ENCODE assay signal across 1 cellular context in the genomic region with DNA sequence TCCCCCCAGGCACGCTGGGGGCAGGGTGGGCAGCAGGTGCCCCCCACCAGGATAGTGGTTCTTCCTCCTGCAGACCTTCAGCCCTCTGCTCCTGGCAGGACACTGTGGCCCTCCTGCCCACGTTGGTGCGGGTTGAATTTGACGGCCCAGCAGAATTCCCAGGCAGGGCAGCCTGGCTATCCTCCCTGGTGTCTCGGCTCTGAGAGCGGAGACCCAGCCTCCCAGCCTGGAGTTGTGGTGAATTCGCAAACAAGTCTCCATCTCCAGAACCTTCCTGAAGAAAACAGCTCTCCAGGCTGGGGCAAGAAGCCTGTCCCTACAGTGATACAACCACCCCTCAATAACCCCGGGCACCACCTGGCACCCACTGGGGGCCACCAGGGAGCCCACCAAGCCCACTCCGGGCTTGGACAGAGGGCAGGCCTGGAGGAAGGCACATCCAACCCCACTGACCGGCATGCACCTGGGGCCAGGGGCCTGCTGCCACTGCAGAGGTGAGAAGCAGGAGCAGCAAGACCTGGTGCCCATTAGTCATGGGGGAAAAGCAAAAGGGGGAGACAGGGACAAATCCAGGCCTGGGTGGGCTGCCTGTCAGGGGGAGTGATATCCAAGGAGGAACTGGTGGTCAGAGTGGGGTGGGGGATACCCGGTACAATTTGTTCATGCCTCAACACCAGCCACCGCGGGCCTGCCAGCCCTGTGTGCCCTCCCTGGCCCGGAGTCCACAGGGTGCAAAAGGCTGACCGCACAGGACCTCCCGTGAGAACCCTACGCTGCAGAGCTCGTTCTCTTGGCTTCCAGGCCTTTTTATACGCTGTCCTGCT.
TF ChIP-seq lines count a peak whose summit lies in the region.

No MANE protein-coding gene starts in this region.

TF ChIP-seq in HCT116, 20 proteins besides CTCF, POLR2A, EP300 and RAD21 (continued from another document):
- TF ChIP-seq, protein P1, sequence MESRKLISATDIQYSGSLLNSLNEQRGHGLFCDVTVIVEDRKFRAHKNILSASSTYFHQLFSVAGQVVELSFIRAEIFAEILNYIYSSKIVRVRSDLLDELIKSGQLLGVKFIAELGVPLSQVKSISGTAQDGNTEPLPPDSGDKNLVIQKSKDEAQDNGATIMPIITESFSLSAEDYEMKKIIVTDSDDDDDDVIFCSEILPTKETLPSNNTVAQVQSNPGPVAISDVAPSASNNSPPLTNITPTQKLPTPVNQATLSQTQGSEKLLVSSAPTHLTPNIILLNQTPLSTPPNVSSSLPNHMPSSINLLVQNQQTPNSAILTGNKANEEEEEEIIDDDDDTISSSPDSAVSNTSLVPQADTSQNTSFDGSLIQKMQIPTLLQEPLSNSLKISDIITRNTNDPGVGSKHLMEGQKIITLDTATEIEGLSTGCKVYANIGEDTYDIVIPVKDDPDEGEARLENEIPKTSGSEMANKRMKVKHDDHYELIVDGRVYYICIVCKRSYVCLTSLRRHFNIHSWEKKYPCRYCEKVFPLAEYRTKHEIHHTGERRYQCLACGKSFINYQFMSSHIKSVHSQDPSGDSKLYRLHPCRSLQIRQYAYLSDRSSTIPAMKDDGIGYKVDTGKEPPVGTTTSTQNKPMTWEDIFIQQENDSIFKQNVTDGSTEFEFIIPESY (IDR thresholded peaks at IDR 0.05; ENCODE audit: extremely low read depth, insufficient replicate concordance, low read length) = no peak
- TF ChIP-seq, protein P2, sequence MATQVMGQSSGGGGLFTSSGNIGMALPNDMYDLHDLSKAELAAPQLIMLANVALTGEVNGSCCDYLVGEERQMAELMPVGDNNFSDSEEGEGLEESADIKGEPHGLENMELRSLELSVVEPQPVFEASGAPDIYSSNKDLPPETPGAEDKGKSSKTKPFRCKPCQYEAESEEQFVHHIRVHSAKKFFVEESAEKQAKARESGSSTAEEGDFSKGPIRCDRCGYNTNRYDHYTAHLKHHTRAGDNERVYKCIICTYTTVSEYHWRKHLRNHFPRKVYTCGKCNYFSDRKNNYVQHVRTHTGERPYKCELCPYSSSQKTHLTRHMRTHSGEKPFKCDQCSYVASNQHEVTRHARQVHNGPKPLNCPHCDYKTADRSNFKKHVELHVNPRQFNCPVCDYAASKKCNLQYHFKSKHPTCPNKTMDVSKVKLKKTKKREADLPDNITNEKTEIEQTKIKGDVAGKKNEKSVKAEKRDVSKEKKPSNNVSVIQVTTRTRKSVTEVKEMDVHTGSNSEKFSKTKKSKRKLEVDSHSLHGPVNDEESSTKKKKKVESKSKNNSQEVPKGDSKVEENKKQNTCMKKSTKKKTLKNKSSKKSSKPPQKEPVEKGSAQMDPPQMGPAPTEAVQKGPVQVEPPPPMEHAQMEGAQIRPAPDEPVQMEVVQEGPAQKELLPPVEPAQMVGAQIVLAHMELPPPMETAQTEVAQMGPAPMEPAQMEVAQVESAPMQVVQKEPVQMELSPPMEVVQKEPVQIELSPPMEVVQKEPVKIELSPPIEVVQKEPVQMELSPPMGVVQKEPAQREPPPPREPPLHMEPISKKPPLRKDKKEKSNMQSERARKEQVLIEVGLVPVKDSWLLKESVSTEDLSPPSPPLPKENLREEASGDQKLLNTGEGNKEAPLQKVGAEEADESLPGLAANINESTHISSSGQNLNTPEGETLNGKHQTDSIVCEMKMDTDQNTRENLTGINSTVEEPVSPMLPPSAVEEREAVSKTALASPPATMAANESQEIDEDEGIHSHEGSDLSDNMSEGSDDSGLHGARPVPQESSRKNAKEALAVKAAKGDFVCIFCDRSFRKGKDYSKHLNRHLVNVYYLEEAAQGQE (IDR thresholded peaks at IDR 0.05; ENCODE audit: low read depth) = no peak
- TF ChIP-seq ZFX (IDR thresholded peaks at IDR 0.05) = no peak
